Comparison of ENCODE assay signal across 8 cellular contexts in genomic region chr14:102592969-102593840, GRCh38. TPM values are rescaled to one million over a fixed set of nuclear protein-coding genes. Genes with fewer than 3 reads are reported as not detected.
DNase-seq lines count a peak whose midpoint lies in the region; ATAC-seq and TF ChIP-seq lines count a peak whose summit lies in the region.

No MANE protein-coding gene starts in this region.

- H3K36me3 Mint-ChIP-seq in activated naive CD8-positive, alpha-beta T cell treated with anti-CD3 and anti-CD28 coated beads for 36 hours: peaks cover 12% of the 10 kb centered on the region

- peak; percentile 42 for DNase-seq in SIG-M5 treated with dmso at 0.1 percent for 504 hours (lab: John Stamatoyannopoulos, UW; ENCODE audit: unreplicated experiment)
- DNase-seq in SIG-M5 (lab: John Stamatoyannopoulos, UW): no peak
- peak; percentile 50 to 68 for DNase-seq in SJCRH30
- DNase-seq in activated naive CD8-positive, alpha-beta T cell treated with anti-CD3 and anti-CD28 coated beads for 36 hours: peak; percentile 64
- DNase-seq in left cardiac atrium: peak; percentile 63
- peak; percentile 22 for DNase-seq in prostate gland (ENCODE audit: low spot score)
- peak; percentile 37 to 55 for DNase-seq in uterus

- H3K27ac ChIP-seq in SJCRH30: no peak overlapping the region
- H3K27ac ChIP-seq in prostate gland: peak overlapping the region; percentile 93 to 96
- peak overlapping the region; percentile 98 for H3K27ac ChIP-seq in uterus

- H3K9me3 Mint-ChIP-seq in activated naive CD8-positive, alpha-beta T cell treated with anti-CD3 and anti-CD28 coated beads for 36 hours: no peaks in the 10 kb centered on the region

- TF ChIP-seq POLR2A in prostate gland (IDR thresholded peaks at IDR 0.05): no peak
- no peak for TF ChIP-seq POLR2A in uterus (IDR thresholded peaks at IDR 0.05)

- peaks cover 37% of the 10 kb centered on the region for H3K4me1 Mint-ChIP-seq in activated naive CD8-positive, alpha-beta T cell treated with anti-CD3 and anti-CD28 coated beads for 36 hours

- H3K27me3 ChIP-seq in SJCRH30 (no peaks in the 10 kb centered on the region), prostate gland (replicated peaks; ENCODE audit: insufficient read depth) (no peaks in the 10 kb centered on the region), uterus (no peaks in the 10 kb centered on the region)

- no peaks in the 10 kb centered on the region for H3K9me3 ChIP-seq in SJCRH30 (replicated peaks)
- H3K9me3 ChIP-seq in prostate gland: no peaks in the 10 kb centered on the region
- H3K9me3 ChIP-seq in uterus: no peaks in the 10 kb centered on the region

- no peaks in the 10 kb centered on the region for H3K27me3 Mint-ChIP-seq in activated naive CD8-positive, alpha-beta T cell treated with anti-CD3 and anti-CD28 coated beads for 36 hours

- intact Hi-C loops in left cardiac atrium (cut with DNase I): loop anchor here in 1 of 2 donors (5.0 kb wide), 1 partner anchor 71 kb away; no protein-coding TSS in a partner anchor
- intact Hi-C loops in prostate gland (cut with DNase I): loop anchor here (5.0 kb wide), 1 partner anchor 66 kb away; no protein-coding TSS in a partner anchor
- intact Hi-C loops in uterus (cut with DNase I; ENCODE audit: low total_unique reads): no loop called here

- ATAC-seq in HG03097 (IDR thresholded peaks at IDR 0.05; ENCODE audit: low FRiP score, unreplicated experiment) (peak; percentile 15), left cardiac atrium (peak; percentile 1 to 2)

- peaks cover 4% of the 10 kb centered on the region; the same call in 1 of the 2 replicates for H3K36me3 ChIP-seq in SJCRH30
- no peaks in the 10 kb centered on the region for H3K36me3 ChIP-seq in prostate gland
- no peaks in the 10 kb centered on the region for H3K36me3 ChIP-seq in uterus

- TF ChIP-seq CTCF in prostate gland (IDR thresholded peaks at IDR 0.05) (peak in 2 of 4 experiments; percentile 40 to 52), uterus (IDR thresholded peaks at IDR 0.05) (peak in 3 of 4 experiments; percentile 4 to 54 (median 46))

- H3K27ac Mint-ChIP-seq in activated naive CD8-positive, alpha-beta T cell treated with anti-CD3 and anti-CD28 coated beads for 36 hours: peak overlapping the region; percentile 27

- WGBS in prostate gland: under 1% methylated on average over 80 of the region's 95 CpGs

- peaks cover 10% of the 10 kb centered on the region for H3K4me1 ChIP-seq in SJCRH30
- H3K4me1 ChIP-seq in prostate gland (replicated peaks): no peaks in the 10 kb centered on the region
- no peaks in the 10 kb centered on the region for H3K4me1 ChIP-seq in uterus

- H3K4me3 Mint-ChIP-seq in activated naive CD8-positive, alpha-beta T cell treated with anti-CD3 and anti-CD28 coated beads for 36 hours: peak overlapping the region; percentile 84

- H3K4me3 ChIP-seq in SJCRH30 (peak overlapping the region; percentile 95), prostate gland (peak overlapping the region; percentile 61 to 74), uterus (peak overlapping the region; percentile 96 to 97)

RNA-seq across cellular contexts. Expression of gene RCOR1, which starts 0.8 kb away (rescaled TPM):
- total RNA-seq in SJCRH30 (2014; rRNA removed; shearing (Covaris generic)): 16.7 and 18.2 TPM in 2 replicates
- total RNA-seq in activated naive CD8-positive, alpha-beta T cell treated with anti-CD3 and anti-CD28 coated beads for 36 hours: 10 to 100 TPM; 14.7 to 16.2 TPM
- total RNA-seq in left cardiac atrium: 10 to 100 TPM; 11.3 to 14.9 TPM
- 10 to 100 TPM; 14.4 to 26.6 TPM for total RNA-seq in prostate gland
- 10 to 100 TPM in 2 of 4 donors, 1 to 10 TPM in 2; 3.3 to 40.0 (median 19.7) TPM for total RNA-seq in uterus
